Comparison of ENCODE assay signal across 8 cellular contexts in genomic region chr10:68599754-68600040, GRCh38. TPM values are rescaled to one million over a fixed set of nuclear protein-coding genes. Genes with fewer than 3 reads are reported as not detected.
DNase-seq lines count a peak whose midpoint lies in the region; ATAC-seq and TF ChIP-seq lines count a peak whose summit lies in the region.

No MANE protein-coding gene starts in this region.

- no peaks in the 10 kb centered on the region for H3K36me3 ChIP-seq in mucosa of stomach (ENCODE audit: control insufficient read depth, insufficient read depth, low read length)

- DNase-seq in Right ventricle myocardium inferior (ENCODE audit: missing footprints) (no peak), left ventricle myocardium superior (no peak), choroid plexus epithelial cell (ENCODE audit: low read depth) (no peak), foreskin melanocyte (no peak), NCI-H345 treated with DMSO at 0.1 percent for 48 hours (lab: John Stamatoyannopoulos, UW; ENCODE audit: unreplicated experiment) (no peak)

- ATAC-seq in Right ventricle myocardium inferior (peak; percentile 3), left ventricle myocardium superior (no peak), HG03159 (IDR thresholded peaks at IDR 0.05; ENCODE audit: unreplicated experiment) (no peak), GM21381 (IDR thresholded peaks at IDR 0.05; ENCODE audit: unreplicated experiment) (no peak)

- H3K4me3 ChIP-seq in choroid plexus epithelial cell (ENCODE audit: low read depth, low read length) (peak overlapping the region; percentile 64), mucosa of stomach (ENCODE audit: low read length) (peak overlapping the region; percentile 17)

- TF ChIP-seq CTCF in choroid plexus epithelial cell (conservative IDR thresholded peaks at IDR 0.05; ENCODE audit: low read depth, low read length), result no peak

- H3K9me3 ChIP-seq in mucosa of stomach (ENCODE audit: control insufficient read depth, low read length), result no peaks in the 10 kb centered on the region

- intact Hi-C loops in Right ventricle myocardium inferior (cut with DNase I), result loop anchor here (5.0 kb wide), 1 partner anchor 37 kb away; the partner anchor contains the start of gene TET1
- intact Hi-C loops in left ventricle myocardium superior (cut with micrococcal nuclease), result no loop called here

- H3K27me3 ChIP-seq in mucosa of stomach (ENCODE audit: control insufficient read depth, insufficient read depth, low read length), result no peaks in the 10 kb centered on the region

- H3K9ac ChIP-seq in mucosa of stomach (ENCODE audit: low read length), result peak overlapping the region; percentile 16

- H3K4me1 ChIP-seq in mucosa of stomach (ENCODE audit: control insufficient read depth, insufficient read depth, low read length), result peaks cover 16% of the 10 kb centered on the region

RNA-seq across cellular contexts. Expression of gene TET1, which starts 39.6 kb away (rescaled TPM):
- total RNA-seq in Right ventricle myocardium inferior (3.1 TPM), left ventricle myocardium superior (3.6 TPM)
